1 cellular context compared by ENCODE assay signal in genomic region chr20:3980260-3981131, GRCh38.
TF ChIP-seq lines count a peak whose summit lies in the region.

No MANE protein-coding gene starts in this region.

TF ChIP-seq in HepG2, 621 proteins besides CTCF, POLR2A, EP300 and RAD21 (continued from another document and continues in another):
- TF ChIP-seq FOXP4 (CRISPR knock-in tag; IDR thresholded peaks at IDR 0.05) (peak; percentile 86), GABPB1 (CRISPR knock-in tag; IDR thresholded peaks at IDR 0.05) (peak; percentile 47; the same call in 1 of the 2 replicates), ARID4A (CRISPR knock-in tag; IDR thresholded peaks at IDR 0.05; ENCODE audit: borderline replicate concordance) (peak; percentile 57; the same call in 1 of the 2 replicates), TCF7 (IDR thresholded peaks at IDR 0.05; ENCODE audit: low read depth) (peak; percentile 11; the same call in 1 of the 2 replicates), KAT7 (CRISPR knock-in tag; IDR thresholded peaks at IDR 0.05; ENCODE audit: borderline replicate concordance) (peak; percentile 56; the same call in 1 of the 2 replicates), ZNF275 (CRISPR knock-in tag; IDR thresholded peaks at IDR 0.05; ENCODE audit: borderline replicate concordance) (0 out of 2 replicates have a peak, but pooled peaks have one; percentile 41), STAT6 (CRISPR knock-in tag; IDR thresholded peaks at IDR 0.05; ENCODE audit: borderline replicate concordance) (peak; percentile 30; the same call in 1 of the 2 replicates), ZNF788 (CRISPR knock-in tag; IDR thresholded peaks at IDR 0.05; ENCODE audit: borderline replicate concordance) (peak; percentile 65; the same call in 1 of the 2 replicates), HNRNPL (IDR thresholded peaks at IDR 0.05; ENCODE audit: low read depth, low read length) (no peak), KLF12 (CRISPR knock-in tag; IDR thresholded peaks at IDR 0.05; ENCODE audit: borderline replicate concordance) (no peak), ZNF292 (CRISPR knock-in tag; IDR thresholded peaks at IDR 0.05; ENCODE audit: borderline replicate concordance, low read depth) (peak; percentile 79; the same call in 1 of the 2 replicates), RBFOX2 (IDR thresholded peaks at IDR 0.05; ENCODE audit: low read depth, low read length) (peak; percentile 58), E2F1 (CRISPR knock-in tag; IDR thresholded peaks at IDR 0.05) (peak; percentile 48; the same call in 1 of the 2 replicates), SALL1 (CRISPR knock-in tag; IDR thresholded peaks at IDR 0.05) (peak; percentile 69), RFXAP (CRISPR knock-in tag; IDR thresholded peaks at IDR 0.05; ENCODE audit: borderline replicate concordance) (0 out of 2 replicates have a peak, but pooled peaks have one; percentile 63), PRMT3 (CRISPR knock-in tag; IDR thresholded peaks at IDR 0.05; ENCODE audit: borderline replicate concordance, low read depth) (no peak), ZBTB7B (CRISPR knock-in tag; IDR thresholded peaks at IDR 0.05) (no peak), BCLAF1 (IDR thresholded peaks at IDR 0.05) (no peak), PRDM10 (CRISPR knock-in tag; IDR thresholded peaks at IDR 0.05; ENCODE audit: low read depth) (no peak), ZFY (CRISPR knock-in tag; IDR thresholded peaks at IDR 0.05) (peak; percentile 82), ZNF761 (CRISPR knock-in tag; conservative IDR thresholded peaks at IDR 0.05) (0 out of 2 replicates have a peak, but pooled peaks have one; percentile 32), MED1 (CRISPR knock-in tag; IDR thresholded peaks at IDR 0.05) (peak; percentile 66; the same call in 1 of the 2 replicates), TFE3 (CRISPR knock-in tag; IDR thresholded peaks at IDR 0.05) (peak; percentile 40; the same call in 1 of the 2 replicates), CREB1 (IDR thresholded peaks at IDR 0.05) (no peak), CREB1 (CRISPR knock-in tag; IDR thresholded peaks at IDR 0.05) (peak; percentile 37; the same call in 1 of the 2 replicates), SRSF1 (optimal IDR thresholded peaks at IDR 0.05; ENCODE audit: low read depth, low read length) (peak; percentile 82), HDAC2 (CRISPR knock-in tag; IDR thresholded peaks at IDR 0.05) (peak; percentile 47), ISL2 (CRISPR knock-in tag; IDR thresholded peaks at IDR 0.05) (peak; percentile 67), PRDM15 (CRISPR knock-in tag; IDR thresholded peaks at IDR 0.05) (peak; percentile 3; the same call in 1 of the 2 replicates)
